28 cellular contexts compared by ENCODE assay signal in the genomic region with DNA sequence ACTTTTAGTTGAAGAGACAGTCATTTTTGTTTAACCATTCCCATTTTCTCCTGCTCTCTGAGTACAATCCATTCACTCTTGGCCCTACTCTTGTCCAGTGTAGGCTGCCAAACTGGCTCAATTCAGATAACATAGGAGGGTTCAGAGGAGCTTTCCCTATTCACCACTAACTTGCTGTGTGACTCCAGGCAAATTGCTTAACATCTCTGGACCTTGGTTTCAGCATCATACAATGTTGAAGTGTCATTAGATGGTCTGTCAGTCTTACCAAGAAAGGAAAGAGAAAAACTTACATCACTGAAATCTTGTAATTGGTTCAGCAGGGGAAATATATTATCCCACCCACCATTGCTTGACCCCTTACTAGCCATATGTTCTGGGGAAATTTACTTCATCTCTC.
"Had no signal": no experiment of that assay in that cellular context is flagged by ENCODE, and none has a peak within 500 bp of the region (broad histone marks: within the 10 kb centered on the region; RNA-seq: fewer than 3 reads in every experiment).

No MANE protein-coding gene starts in this region.

- H3K4me3 ChIP-seq: colonic mucosa, coronary artery, dorsolateral prefrontal cortex, esophagus muscularis mucosa, esophagus squamous epithelium, gastrocnemius medialis, gastroesophageal sphincter, heart left ventricle, heart right ventricle had no signal

- H3K9me3 ChIP-seq: colonic mucosa, esophagus muscularis mucosa, esophagus squamous epithelium, gastrocnemius medialis, gastroesophageal sphincter, heart left ventricle, heart right ventricle had no signal

- H3K27ac ChIP-seq: colonic mucosa, coronary artery, dorsolateral prefrontal cortex, epithelial cell of prostate, esophagus muscularis mucosa, esophagus squamous epithelium, foreskin keratinocyte, gastrocnemius medialis, gastroesophageal sphincter, heart left ventricle, heart right ventricle had no signal

- H3K27me3 ChIP-seq: colonic mucosa, gastrocnemius medialis, heart left ventricle had no signal

- ATAC-seq: effector memory CD8-positive, alpha-beta T cell; esophagus mucosa; foreskin keratinocyte; gastrocnemius medialis; gastroesophageal sphincter; heart left ventricle; heart right ventricle had no signal

- FAIRE-seq: colon, endometrium, endothelial cell of umbilical vein, frontal cortex had no signal

- H3K36me3 ChIP-seq: colonic mucosa, esophagus muscularis mucosa, esophagus squamous epithelium, gastrocnemius medialis, gastroesophageal sphincter, heart left ventricle, heart right ventricle had no signal

- H3K4me1 ChIP-seq: colonic mucosa, esophagus muscularis mucosa, esophagus squamous epithelium, foreskin keratinocyte, gastrocnemius medialis, gastroesophageal sphincter, heart left ventricle, heart right ventricle had no signal

- DNase-seq: colonic mucosa; cortex of kidney; dermis blood vessel endothelial cell; dorsolateral prefrontal cortex; effector CD4-positive, alpha-beta T cell; effector CD8-positive, alpha-beta T cell; effector memory CD4-positive, alpha-beta T cell; effector memory CD8-positive, alpha-beta T cell; endodermal cell; erythroblast; esophagus squamous epithelium; foreskin fibroblast; foreskin keratinocyte; foreskin melanocyte; gastrocnemius medialis; glutamatergic neuron; head of caudate nucleus; heart left ventricle; heart right ventricle had no signal
